8 cellular contexts compared by ENCODE assay signal in the genomic region with DNA sequence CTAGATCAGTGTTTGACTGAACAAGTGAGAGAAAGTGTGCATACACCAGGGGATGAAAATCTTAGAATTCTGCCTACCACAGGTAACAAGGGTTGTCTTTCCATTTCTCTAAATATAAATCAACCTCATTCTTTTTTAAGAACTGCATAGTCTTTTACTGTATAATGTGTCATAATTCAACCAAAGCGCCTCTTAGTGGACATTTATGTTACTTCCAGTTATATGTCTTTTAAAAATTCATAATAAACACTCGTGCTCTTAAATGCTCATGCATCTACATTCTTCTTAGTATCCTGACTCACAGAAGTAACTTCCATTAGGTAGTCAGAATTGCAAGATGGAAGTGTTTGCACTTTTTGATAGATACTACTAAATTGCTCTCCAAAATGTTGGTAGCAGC.
A peak's percentile ranks its signal among the peaks of the same experiment; 100 is the strongest.
DNase-seq lines count a peak whose midpoint lies in the region; ATAC-seq, FAIRE-seq and TF ChIP-seq lines count a peak whose summit lies in the region.

No MANE protein-coding gene starts in this region.

- ATAC-seq in GM21619 (IDR thresholded peaks at IDR 0.05; ENCODE audit: unreplicated experiment) (peak; percentile 42), HG02798 (IDR thresholded peaks at IDR 0.05; ENCODE audit: poor library complexity, unreplicated experiment) (no peak)

- in situ Hi-C loops in SK-MEL-5 (cut with HindIII; ENCODE audit: low pct_unique_long_range_greater_than_20kb, low sequenced_read_pairs) = no loop called here

- H3K4me3 ChIP-seq in BJ (ENCODE audit: low read depth, low read length) = no peak overlapping the region

- TF ChIP-seq CTCF in BJ (IDR thresholded peaks at IDR 0.05; ENCODE audit: insufficient read depth, low read depth, low read length) = peak; percentile 42; the same call in 1 of the 2 replicates

- H3K36me3 ChIP-seq in BJ (ENCODE audit: control insufficient read depth, insufficient read depth, low read length) = no peaks in the 10 kb centered on the region

- no peak for DNase-seq in BJ (ENCODE audit: low read depth)
- peak; percentile 54 for DNase-seq in SK-MEL-5 (ENCODE audit: low read depth, low spot score)
- DNase-seq in germinal center (ENCODE audit: low spot score) = peak; percentile 18
- DNase-seq in urothelium cell line (ENCODE audit: low spot score) = no peak
- DNase-seq in stimulated activated CD4-positive, alpha-beta T cell treated with anti-CD3 and anti-CD28 coated beads, Interleukin-4, amount 100 ng/mL, for 4 hours = no peak
- DNase-seq in stimulated activated CD8-positive, alpha-beta memory T cell treated with anti-CD3 and anti-CD28 coated beads, Interleukin-4, amount 100 ng/mL, for 48 hours = no peak

- FAIRE-seq in urothelium cell line (lab: Jason Lieb, UNC) = no peak

- POLR2A ChIA-PET in BJ (lab: Charles Lee) = no interaction called here

- H3K27me3 ChIP-seq in BJ (ENCODE audit: control insufficient read depth, insufficient read depth, low read length) = peaks cover 3% of the 10 kb centered on the region

- CTCF ChIA-PET in BJ (lab: Yijun Ruan, JAX) = interaction anchor here (0.6 to 7.6 kb wide), 27 partner anchors 9 to 520 kb away, joined by 3 to 94 read pairs (median 5); a partner anchor contains a TSS

Comparison
In these comparisons a context has a peak if more than half of its experiments do, and no peak if none do; other contexts are left out.
1. DNase-seq: peak in SK-MEL-5 (single experiment) and germinal center (single experiment); none in BJ (single experiment), urothelium cell line (single experiment), stimulated activated CD4-positive, alpha-beta T cell treated with anti-CD3 and anti-CD28 coated beads, Interleukin-4, amount 100 ng/mL, for 4 hours (0 of 2) and stimulated activated CD8-positive, alpha-beta memory T cell treated with anti-CD3 and anti-CD28 coated beads, Interleukin-4, amount 100 ng/mL, for 48 hours (single experiment).